ENCODE assay signal across 9 cellular contexts in genomic region chr15:37059051-37059450, GRCh38. TPM values are rescaled to one million over a fixed set of nuclear protein-coding genes. Genes with fewer than 3 reads are reported as not detected.
DNase-seq lines count a peak whose midpoint lies in the region; ATAC-seq and TF ChIP-seq lines count a peak whose summit lies in the region.
"Had no signal": no experiment of that assay in that cellular context is flagged by ENCODE, and none has a peak within 500 bp of the region (broad histone marks: within the 10 kb centered on the region; RNA-seq: fewer than 3 reads in every experiment).

No MANE protein-coding gene starts in this region.

- no peak overlapping the region for H3K27ac ChIP-seq in colonic mucosa
- H3K27ac ChIP-seq: psoas muscle had no signal

- ATAC-seq in Right ventricle myocardium inferior (peak; percentile 43), esophagus mucosa (peak; percentile 83)

- no peak overlapping the region for H3K9ac ChIP-seq in colonic mucosa (ENCODE audit: low read depth in 2 of 2, low read length in 2 of 2)

- no peaks in the 10 kb centered on the region for H3K27me3 ChIP-seq in colonic mucosa

- DNase-seq in Right ventricle myocardium inferior (ENCODE audit: missing footprints) = no peak
- DNase-seq in cardiac septum (ENCODE audit: low spot score) = no peak
- peak; percentile 73 to 89 for DNase-seq in lung microvascular endothelial cell (ENCODE audit: low read depth in 2 of 2)
- DNase-seq in NCI-H1694 treated with DMSO at 0.1 percent for 48 hours (lab: John Stamatoyannopoulos, UW) = no peak
- DNase-seq in T-helper 9 cell = no peak
- no peak for DNase-seq in colonic mucosa
- DNase-seq in anterior cingulate cortex (lab: John Stamatoyannopoulos, UW) = no peak
- DNase-seq: psoas muscle had no signal

- no peak overlapping the region for H3K4me3 ChIP-seq in colonic mucosa
- H3K4me3 ChIP-seq: psoas muscle had no signal

- no peaks in the 10 kb centered on the region for H3K9me3 ChIP-seq in colonic mucosa
- H3K9me3 ChIP-seq: psoas muscle had no signal

- no peaks in the 10 kb centered on the region for H3K36me3 ChIP-seq in colonic mucosa

- TF ChIP-seq CTCF in colonic mucosa (IDR thresholded peaks at IDR 0.05) = no peak

- no peaks in the 10 kb centered on the region for H3K4me1 ChIP-seq in colonic mucosa
- H3K4me1 ChIP-seq: psoas muscle had no signal

- intact Hi-C loops in Right ventricle myocardium inferior (cut with DNase I) (loop anchor here (5.0 kb wide), 1 partner anchor 42 kb away; no protein-coding TSS in a partner anchor), cardiac septum (cut with DNase I) (no loop called here), colonic mucosa (cut with DNase I) (no loop called here)

RNA-seq across cellular contexts. Expression of gene MEIS2, which starts 41.3 kb away (rescaled TPM):
- 45.4 TPM for total RNA-seq in Right ventricle myocardium inferior
- total RNA-seq in cardiac septum = 40.3 TPM
- total RNA-seq in esophagus mucosa = 10.3 TPM
- 16.6 and 17.3 TPM in 2 replicates for total RNA-seq in lung microvascular endothelial cell
- total RNA-seq in colonic mucosa = 1 to 10 TPM; 1.7 to 7.6 TPM

Comparison
In these comparisons a context has a peak if more than half of its experiments do, and no peak if none do; other contexts are left out.
1. DNase-seq: peak in lung microvascular endothelial cell (2 of 2); none in Right ventricle myocardium inferior (single experiment), cardiac septum (single experiment), NCI-H1694 treated with DMSO at 0.1 percent for 48 hours (single experiment), T-helper 9 cell (single experiment), colonic mucosa (single experiment) and anterior cingulate cortex (0 of 58).